Comparison of ENCODE assay signal across 13 cellular contexts in genomic region chr6:39843305-39844020, GRCh38. TPM values are rescaled to one million over a fixed set of nuclear protein-coding genes. Genes with fewer than 3 reads are reported as not detected.
DNase-seq lines count a peak whose midpoint lies in the region; ATAC-seq and TF ChIP-seq lines count a peak whose summit lies in the region.
"Had no signal": no experiment of that assay in that cellular context is flagged by ENCODE, and none has a peak within 500 bp of the region (broad histone marks: within the 10 kb centered on the region; RNA-seq: fewer than 3 reads in every experiment).

No MANE protein-coding gene starts in this region.

- H3K36me3 ChIP-seq in SK-N-SH (replicated peaks in 1 of 2; ENCODE audit: control insufficient read depth in 1 of 2, insufficient read depth in 2 of 2, low read length in 1 of 2): no peaks in the 10 kb centered on the region
- H3K36me3 ChIP-seq in heart right ventricle: no peaks in the 10 kb centered on the region
- no peaks in the 10 kb centered on the region for H3K36me3 ChIP-seq in thoracic aorta

- POLR2A ChIA-PET in SK-N-SH (lab: Yijun Ruan, JAX): no interaction called here

- CTCF ChIA-PET in SK-N-SH (lab: Yijun Ruan, JAX): interaction anchor here (0.8 to 1.4 kb wide), 4 partner anchors 9 to 950 kb away, joined by 3 read pairs; no protein-coding TSS in a partner anchor

- H3K79me2 ChIP-seq in SK-N-SH (ENCODE audit: insufficient read depth): no peaks in the 10 kb centered on the region

- intact Hi-C loops in heart right ventricle (cut with DNase I): no loop called here

- no peak overlapping the region for H3K27ac ChIP-seq in SK-N-SH (ENCODE audit: low read depth in 2 of 2, low read length in 1 of 2)
- H3K27ac ChIP-seq in heart right ventricle: peak overlapping the region in 4 of 10 donors; percentile 12 to 48 (median 36)
- H3K27ac ChIP-seq in thoracic aorta: peak overlapping the region; percentile 66 to 81
- H3K27ac ChIP-seq: HL-60 had no signal

- no peak overlapping the region for H3K9ac ChIP-seq in SK-N-SH

- no peak overlapping the region for H3K4me2 ChIP-seq in SK-N-SH

- no peaks in the 10 kb centered on the region for H4K20me1 ChIP-seq in SK-N-SH (ENCODE audit: insufficient read depth)

- H3K4me1 Mint-ChIP-seq in mesothelial cell of epicardium: peaks cover 2% of the 10 kb centered on the region
- H3K4me1 Mint-ChIP-seq: activated CD4-positive, alpha-beta T cell treated with anti-CD3 and anti-CD28 coated beads for 36 hours; activated T-helper 17 cell treated with anti-CD3 and anti-CD28 coated beads, Interleukin-2, amount 50 U/mL, for 72 hours had no signal

- H3K27me3 Mint-ChIP-seq in mesothelial cell of epicardium (ENCODE audit: low read depth): no peaks in the 10 kb centered on the region

- no peak overlapping the region for H2AFZ ChIP-seq in SK-N-SH (ENCODE audit: low read depth)

- no peaks in the 10 kb centered on the region for H3K9me2 ChIP-seq in SK-N-SH

- no peak overlapping the region for H3K4me3 Mint-ChIP-seq in mesothelial cell of epicardium
- H3K4me3 Mint-ChIP-seq: activated CD4-positive, alpha-beta T cell treated with anti-CD3 and anti-CD28 coated beads for 36 hours; activated T-helper 17 cell treated with anti-CD3 and anti-CD28 coated beads, Interleukin-2, amount 50 U/mL, for 72 hours; neural crest cell had no signal

- WGBS in SK-N-SH (ENCODE audit: low lambda C conversion rate): 73% methylated on average over 10 of the region's 12 CpGs
- 60 to 65% methylated on average over 12 of the region's 12 CpGs for WGBS in heart right ventricle, 2 donors

- H3K27me3 ChIP-seq in SK-N-SH (ENCODE audit: insufficient read depth) (no peaks in the 10 kb centered on the region), heart right ventricle (no peaks in the 10 kb centered on the region), thoracic aorta (replicated peaks; ENCODE audit: insufficient read depth) (no peaks in the 10 kb centered on the region)

- H3K4me1 ChIP-seq in SK-N-SH (ENCODE audit: control insufficient read depth in 1 of 2, insufficient read depth in 2 of 2, low read depth in 1 of 2, low read length in 1 of 2) (no peaks in the 10 kb centered on the region; a peak in 1 of 4 replicates), heart right ventricle (peaks cover 3 to 60% (median 28%) of the 10 kb centered on the region in 9 donors), thoracic aorta (ENCODE audit: control insufficient read depth in 1 of 2, low read depth in 2 of 2) (peaks cover 47 to 92% of the 10 kb centered on the region in 2 donors)

- H3K36me3 Mint-ChIP-seq in mesothelial cell of epicardium: no peaks in the 10 kb centered on the region

- H3K9me3 Mint-ChIP-seq in mesothelial cell of epicardium: no peaks in the 10 kb centered on the region
- H3K9me3 Mint-ChIP-seq: activated T-helper 17 cell treated with anti-CD3 and anti-CD28 coated beads, Interleukin-2, amount 50 U/mL, for 72 hours; neural crest cell had no signal

- no peaks in the 10 kb centered on the region for H3F3A ChIP-seq in SK-N-SH (replicated peaks; ENCODE audit: insufficient read depth)

- H3K27ac Mint-ChIP-seq in mesothelial cell of epicardium: no peak overlapping the region
- H3K27ac Mint-ChIP-seq: activated CD4-positive, alpha-beta T cell treated with anti-CD3 and anti-CD28 coated beads for 36 hours; activated T-helper 17 cell treated with anti-CD3 and anti-CD28 coated beads, Interleukin-2, amount 50 U/mL, for 72 hours had no signal

- ATAC-seq in SK-N-SH treated with all-trans-retinoic acid at 6 μM for 48 hours: no peak
- peak in 7 of 8 donors; percentile 33 to 54 (median 43) for ATAC-seq in heart right ventricle
- ATAC-seq in thoracic aorta (ENCODE audit: insufficient number of reproducible peaks, low FRiP score, low read depth): no peak
- no peak for ATAC-seq in GM19328 (IDR thresholded peaks at IDR 0.05; ENCODE audit: unreplicated experiment)
- ATAC-seq: activated CD4-positive, alpha-beta T cell treated with anti-CD3 and anti-CD28 coated beads for 36 hours; activated T-helper 17 cell treated with anti-CD3 and anti-CD28 coated beads, Interleukin-2, amount 50 U/mL, for 72 hours had no signal

- TF ChIP-seq RAD21 in SK-N-SH (IDR thresholded peaks at IDR 0.05; ENCODE audit: low read length): no peak

- no peak for TF ChIP-seq EP300 in SK-N-SH (IDR thresholded peaks at IDR 0.05; ENCODE audit: borderline replicate concordance in 1 of 2, low read depth in 1 of 2, low read length in 1 of 2)

- H3K9me3 ChIP-seq in SK-N-SH (no peaks in the 10 kb centered on the region), heart right ventricle (no peaks in the 10 kb centered on the region), thoracic aorta (no peaks in the 10 kb centered on the region)

- no peak for TF ChIP-seq CTCF in SK-N-SH (IDR thresholded peaks at IDR 0.05)
- peak in 1 of 9 donors; percentile 20 for TF ChIP-seq CTCF in heart right ventricle (IDR thresholded peaks at IDR 0.05)
- peak; percentile 13 for TF ChIP-seq CTCF in thoracic aorta (IDR thresholded peaks at IDR 0.05)
- no peak for TF ChIP-seq CTCF in mesothelial cell of epicardium (IDR thresholded peaks at IDR 0.05; ENCODE audit: unreplicated experiment)

- DNase-seq in SK-N-SH: peak; percentile 36
- DNase-seq in SW480 (ENCODE audit: low spot score): peak; percentile 6
- DNase-seq in heart right ventricle: no peak
- DNase-seq in thoracic aorta (ENCODE audit: low spot score): no peak
- DNase-seq in mesothelial cell of epicardium (ENCODE audit: low spot score in 2 of 2, unreplicated experiment in 2 of 2): no peak
- no peak for DNase-seq in NCI-H1105 treated with DMSO at 0.1 percent for 48 hours (lab: John Stamatoyannopoulos, UW)
- DNase-seq: activated CD4-positive, alpha-beta T cell treated with anti-CD3 and anti-CD28 coated beads for 36 hours; GF-D8 had no signal

- H3K4me3 ChIP-seq in SK-N-SH (ENCODE audit: low read depth in 2 of 2, low read length in 1 of 2) (no peak overlapping the region), heart right ventricle (no peak overlapping the region), thoracic aorta (peak overlapping the region; percentile 57)

TF ChIP-seq in SK-N-SH, 30 proteins besides CTCF, POLR2A, EP300 and RAD21 (continues in another document):
- no peak for TF ChIP-seq FOXM1 (IDR thresholded peaks at IDR 0.05; ENCODE audit: low read depth)
- no peak for TF ChIP-seq NFIC (IDR thresholded peaks at IDR 0.05; ENCODE audit: borderline replicate concordance)
- TF ChIP-seq, protein P1, sequence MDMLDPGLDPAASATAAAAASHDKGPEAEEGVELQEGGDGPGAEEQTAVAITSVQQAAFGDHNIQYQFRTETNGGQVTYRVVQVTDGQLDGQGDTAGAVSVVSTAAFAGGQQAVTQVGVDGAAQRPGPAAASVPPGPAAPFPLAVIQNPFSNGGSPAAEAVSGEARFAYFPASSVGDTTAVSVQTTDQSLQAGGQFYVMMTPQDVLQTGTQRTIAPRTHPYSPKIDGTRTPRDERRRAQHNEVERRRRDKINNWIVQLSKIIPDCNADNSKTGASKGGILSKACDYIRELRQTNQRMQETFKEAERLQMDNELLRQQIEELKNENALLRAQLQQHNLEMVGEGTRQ (IDR thresholded peaks at IDR 0.05; ENCODE audit: borderline replicate concordance, low read depth, low read length): no peak
- TF ChIP-seq IRF3 (IDR thresholded peaks at IDR 0.05; ENCODE audit: low read depth, low read length): no peak
- TF ChIP-seq MXI1 (IDR thresholded peaks at IDR 0.05; ENCODE audit: low read depth, low read length): no peak
- no peak for TF ChIP-seq SMC3 (IDR thresholded peaks at IDR 0.05; ENCODE audit: low read depth, low read length)
- no peak for TF ChIP-seq RFX5 (IDR thresholded peaks at IDR 0.05; ENCODE audit: low read length)

TF ChIP-seq in SK-N-SH treated with all-trans-retinoic acid at 6 μM for 48 hours, 23 proteins besides CTCF, POLR2A, EP300 and RAD21 (continues in another document):
- TF ChIP-seq OSR1 (CRISPR knock-in tag; IDR thresholded peaks at IDR 0.05) (no peak), ZC3H10 (CRISPR knock-in tag; IDR thresholded peaks at IDR 0.05) (no peak), ESRRG (CRISPR knock-in tag; IDR thresholded peaks at IDR 0.05) (no peak), GLIS3 (CRISPR knock-in tag; IDR thresholded peaks at IDR 0.05) (no peak), RARB (CRISPR knock-in tag; IDR thresholded peaks at IDR 0.05) (no peak), TSHZ2 (CRISPR knock-in tag; IDR thresholded peaks at IDR 0.05) (no peak), ZNF565 (CRISPR knock-in tag; conservative IDR thresholded peaks at IDR 0.05; ENCODE audit: low read depth) (no peak), TOX (CRISPR knock-in tag; IDR thresholded peaks at IDR 0.05; ENCODE audit: borderline replicate concordance) (no peak), PPARA (CRISPR knock-in tag; IDR thresholded peaks at IDR 0.05; ENCODE audit: borderline replicate concordance) (no peak), TCF4 (CRISPR knock-in tag; IDR thresholded peaks at IDR 0.05; ENCODE audit: borderline replicate concordance) (no peak), BACH2 (CRISPR knock-in tag; IDR thresholded peaks at IDR 0.05; ENCODE audit: borderline replicate concordance) (no peak)

RNA-seq across cellular contexts. Expression of gene DAAM2, which starts 51.3 kb away (rescaled TPM):
- polyA plus RNA-seq in SK-N-SH (2012; rRNA removed): 0.20 and 0.23 TPM in 2 replicates
- 0.13 and 0.25 TPM in 2 replicates for polyA plus RNA-seq in SK-N-SH (2012; cell fraction: cytosol; rRNA removed)
- 0.32 and 0.40 TPM in 2 replicates for polyA plus RNA-seq in SK-N-SH (2012; cell fraction: nucleus; rRNA removed)
- 10 to 100 TPM in 9 of 10 donors, 1 to 10 TPM in 1; 7.7 to 25.9 (median 12.2) TPM for total RNA-seq in heart right ventricle
- polyA plus RNA-seq in heart right ventricle: 10 to 100 TPM in 1 of 2 donors, 1 to 10 TPM in 1; 6.0 to 16.3 TPM
- total RNA-seq in thoracic aorta: 10 to 100 TPM; 61.5 to 71.5 TPM
- 13.3 to 15.2 TPM (median 13.7 TPM) in 3 replicates for total RNA-seq in mesothelial cell of epicardium
- total RNA-seq: activated CD4-positive, alpha-beta T cell treated with anti-CD3 and anti-CD28 coated beads for 36 hours; activated T-helper 17 cell treated with anti-CD3 and anti-CD28 coated beads, Interleukin-2, amount 50 U/mL, for 72 hours had no signal

Comparison
In these comparisons a context has a peak if more than half of its experiments do, and no peak if none do; other contexts are left out.
1. DNase-seq: peak in SK-N-SH (single experiment) and SW480 (single experiment); none in heart right ventricle (0 of 2), thoracic aorta (single experiment), mesothelial cell of epicardium (0 of 2) and NCI-H1105 treated with DMSO at 0.1 percent for 48 hours (single experiment).
2. H3K27ac ChIP-seq: peak in thoracic aorta (2 of 2); none in SK-N-SH (0 of 2).
3. ATAC-seq: peak in heart right ventricle (7 of 8); none in SK-N-SH treated with all-trans-retinoic acid at 6 μM for 48 hours (single experiment), thoracic aorta (single experiment) and GM19328 (single experiment).